29 cellular contexts compared by ENCODE assay signal in genomic region chr18:25992566-25992965, GRCh38.
"Had no signal": no experiment of that assay in that cellular context is flagged by ENCODE, and none has a peak within 500 bp of the region (broad histone marks: within the 10 kb centered on the region; RNA-seq: fewer than 3 reads in every experiment).

No MANE protein-coding gene starts in this region.

- H3K36me3 ChIP-seq: colonic mucosa, esophagus squamous epithelium, gastrocnemius medialis, heart right ventricle, left lung, lower lobe of right lung had no signal

- H3K9me3 ChIP-seq: colonic mucosa, esophagus squamous epithelium, gastrocnemius medialis, left lung, lower lobe of right lung, mucosa of descending colon had no signal

- H3K27ac ChIP-seq: colonic mucosa, epithelial cell of prostate, esophagus squamous epithelium, gastrocnemius medialis, heart right ventricle, left lung, lower lobe of right lung had no signal

- H3K27me3 ChIP-seq: colonic mucosa, esophagus squamous epithelium, gastrocnemius medialis, heart right ventricle, left lung had no signal

- FAIRE-seq: endometrium, kidney had no signal

- ATAC-seq: effector memory CD8-positive, alpha-beta T cell; esophagus mucosa; gastrocnemius medialis; heart right ventricle; left cardiac atrium; left lung; left ventricle myocardium superior; lower lobe of right lung; mucosa of descending colon; naive thymus-derived CD8-positive, alpha-beta T cell had no signal

- H3K4me1 ChIP-seq: colonic mucosa, esophagus squamous epithelium, gastrocnemius medialis, heart right ventricle, left lung, lower lobe of right lung had no signal

- H3K4me3 ChIP-seq: colonic mucosa, esophagus squamous epithelium, gastrocnemius medialis, heart right ventricle, left lung, lower lobe of right lung, mucosa of descending colon had no signal

- DNase-seq: colonic mucosa; cortex of kidney; effector CD8-positive, alpha-beta T cell; effector memory CD8-positive, alpha-beta T cell; endodermal cell; erythroblast; esophagus squamous epithelium; foreskin fibroblast; foreskin melanocyte; gastrocnemius medialis; glutamatergic neuron; head of caudate nucleus; heart right ventricle; hippocampal formation; immature natural killer cell; islet precursor cell; kidney; kidney glomerular epithelial cell; left cardiac atrium; left lung; left ventricle myocardium superior; lower lobe of right lung; mesenchymal stem cell; mucosa of descending colon; naive B cell; naive thymus-derived CD8-positive, alpha-beta T cell had no signal
